15 cellular contexts compared by ENCODE assay signal in the genomic region with DNA sequence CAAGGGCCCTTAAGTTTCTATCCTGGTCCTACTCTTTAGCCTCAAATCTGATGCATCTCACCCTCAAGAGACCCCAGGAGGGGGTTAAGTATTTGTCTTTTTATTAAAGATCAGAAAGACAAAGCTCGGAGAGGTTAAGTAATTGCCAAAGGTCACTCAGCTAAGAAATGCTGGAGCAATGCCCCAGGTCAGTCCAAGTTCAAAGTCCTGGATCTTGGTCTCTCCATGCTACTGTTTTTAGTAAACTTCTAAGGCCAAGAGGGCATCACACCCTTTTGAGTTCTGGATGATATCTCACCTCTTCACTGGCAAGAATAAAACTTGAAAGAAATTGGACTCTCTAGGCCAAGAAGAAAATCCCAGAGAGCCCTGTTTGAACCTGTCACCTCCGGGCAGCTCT.
"Had no signal": no experiment of that assay in that cellular context is flagged by ENCODE, and none has a peak within 500 bp of the region (broad histone marks: within the 10 kb centered on the region; RNA-seq: fewer than 3 reads in every experiment).

No MANE protein-coding gene starts in this region.

- H3K9me3 Mint-ChIP-seq: activated T-helper 1 cell treated with anti-CD3 and anti-CD28 coated beads, Interleukin-12 subunit alpha, Interleukin-12 subunit beta, Interleukin-2, Interleukin-4 antibody, amounts not matched to agents 30 ng/mL and 10 ng/mL and 1 ng/mL, durations not matched to agents 14 hours and 24 hours and 36 hours had no signal

- H3K36me3 ChIP-seq: WERI-Rb-1 had no signal

- H3K4me3 ChIP-seq: SK-N-MC had no signal

- H3K36me3 Mint-ChIP-seq: stimulated activated naive B cell treated with anti-CD40 and anti-IgM and Interleukin-4, amounts not matched to agents 10 μg/mL and 1 μg/mL and 100 μg/mL, for 72 hours had no signal

- H3K79me2 ChIP-seq: parathyroid adenoma had no signal

- H3K9ac ChIP-seq: parathyroid adenoma had no signal

- H3K4me1 ChIP-seq: parathyroid adenoma had no signal

- H3K4me3 Mint-ChIP-seq: activated CD8-positive, alpha-beta T cell treated with anti-CD3 and anti-CD28 coated beads, Interleukin-2, amount 10 ng/mL, durations not matched to agents 7 days and 5 days; activated T-helper 1 cell treated with anti-CD3 and anti-CD28 coated beads, Interleukin-12 subunit alpha, Interleukin-12 subunit beta, Interleukin-2, Interleukin-4 antibody, amounts not matched to agents 30 ng/mL and 10 ng/mL and 1 ng/mL, durations not matched to agents 14 hours and 24 hours and 36 hours; central memory CD8-positive, alpha-beta T cell; stimulated activated naive B cell treated with anti-CD40 and anti-IgM and Interleukin-4, amounts not matched to agents 10 μg/mL and 1 μg/mL and 100 μg/mL, for 72 hours had no signal

- H3K27ac ChIP-seq: parathyroid adenoma, SK-N-MC, WERI-Rb-1 had no signal

- H3K27me3 Mint-ChIP-seq: central memory CD8-positive, alpha-beta T cell had no signal

- ATAC-seq: activated CD8-positive, alpha-beta T cell treated with anti-CD3 and anti-CD28 coated beads, Interleukin-2, amount 10 ng/mL, durations not matched to agents 7 days and 5 days; stimulated activated naive B cell treated with anti-CD40 and anti-IgM and Interleukin-4, amounts not matched to agents 10 μg/mL and 1 μg/mL and 100 μg/mL, for 72 hours had no signal

- H3K4me1 Mint-ChIP-seq: central memory CD8-positive, alpha-beta T cell; stimulated activated naive B cell treated with anti-CD40 and anti-IgM and Interleukin-4, amounts not matched to agents 10 μg/mL and 1 μg/mL and 100 μg/mL, for 72 hours had no signal

- H3K27ac Mint-ChIP-seq: activated CD8-positive, alpha-beta T cell treated with anti-CD3 and anti-CD28 coated beads, Interleukin-2, amount 10 ng/mL, durations not matched to agents 7 days and 5 days; activated T-helper 1 cell treated with anti-CD3 and anti-CD28 coated beads, Interleukin-12 subunit alpha, Interleukin-12 subunit beta, Interleukin-2, Interleukin-4 antibody, amounts not matched to agents 30 ng/mL and 10 ng/mL and 1 ng/mL, durations not matched to agents 14 hours and 24 hours and 36 hours; stimulated activated naive B cell treated with anti-CD40 and anti-IgM and Interleukin-4, amounts not matched to agents 10 μg/mL and 1 μg/mL and 100 μg/mL, for 72 hours had no signal

- DNase-seq: activated CD4-positive, alpha-beta T cell treated with anti-CD3 and anti-CD28 coated beads for 4 hours; activated CD8-positive, alpha-beta memory T cell treated with anti-CD3 and anti-CD28 coated beads, Interleukin-2, amount 50 U/mL, for 48 hours; activated CD8-positive, alpha-beta T cell treated with anti-CD3 and anti-CD28 coated beads, Interleukin-2, amount 10 ng/mL, durations not matched to agents 7 days and 5 days; activated naive CD4-positive, alpha-beta T cell treated with Interleukin-2 at 50 U/mL for 16 hours; cortex of kidney; effector memory CD4-positive, alpha-beta T cell; stimulated activated CD4-positive, alpha-beta T cell treated with anti-CD3 and anti-CD28 coated beads, Interleukin-2, amount 100 ng/mL, for 24 hours; stimulated activated naive B cell treated with anti-CD40 and anti-IgM and Interleukin-4, amounts not matched to agents 10 μg/mL and 1 μg/mL and 100 μg/mL, for 72 hours; T-helper 1 cell; trophoblast cell; WERI-Rb-1 had no signal
